16 cellular contexts compared by ENCODE assay signal in the genomic region with DNA sequence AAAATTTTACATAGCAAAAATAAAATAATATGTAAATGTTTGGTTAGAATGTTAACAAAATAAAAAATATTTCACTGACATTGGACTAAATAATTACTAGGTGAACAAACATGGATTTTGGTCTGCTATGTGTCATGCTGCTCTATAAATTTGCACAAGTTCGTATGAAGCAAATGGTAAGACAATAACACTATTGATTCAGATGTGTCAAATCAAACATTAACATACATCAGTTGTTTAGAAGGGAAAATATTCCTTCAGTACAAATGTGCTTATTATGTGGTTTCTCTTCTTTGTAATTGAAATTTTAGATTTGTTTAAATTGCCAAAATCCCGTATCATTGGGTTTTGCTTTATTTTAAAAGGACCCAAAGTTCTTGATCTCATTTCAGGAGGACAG.
"Had no signal": no experiment of that assay in that cellular context is flagged by ENCODE, and none has a peak within 500 bp of the region (broad histone marks: within the 10 kb centered on the region; RNA-seq: fewer than 3 reads in every experiment).

No MANE protein-coding gene starts in this region.

- H3K27me3 Mint-ChIP-seq: activated B cell treated with CpG ODN at 0.5 μM for 24 hours; dendritic cell treated with granulocyte-macrophage colony-stimulating factor and Interleukin-4, amounts not matched to agents 40 ng/mL and 50 ng/mL, for 4 days; effector memory CD8-positive, alpha-beta T cell; memory B cell; stimulated activated naive CD8-positive, alpha-beta T cell treated with anti-CD3 and anti-CD28 coated beads, Interleukin-15, Interleukin-2, amounts not matched to agents 100 ng/mL and 50 ng/mL, for 24 hours had no signal

- ATAC-seq: effector memory CD8-positive, alpha-beta T cell; psoas muscle had no signal

- H3K36me3 ChIP-seq: adrenal gland had no signal

- H3K9me3 ChIP-seq: adrenal gland, psoas muscle, testis had no signal

- DNase-seq: activated B cell treated with CpG ODN at 0.5 μM for 24 hours; activated naive CD4-positive, alpha-beta T cell treated with anti-CD3 and anti-CD28 coated beads, Interleukin-2, amount 50 U/mL, for 16 hours; activated T-cell treated with anti-CD3 and anti-CD28 coated beads, Interleukin-2, amount 50 U/mL, for 1 hour; adrenal gland; effector memory CD8-positive, alpha-beta T cell; erythroblast; immature natural killer cell; psoas muscle; stimulated activated CD4-positive, alpha-beta T cell treated with anti-CD3 and anti-CD28 coated beads, Interleukin-15, amount 100 ng/mL, for 24 hours; stimulated activated CD4-positive, alpha-beta T cell treated with anti-CD3 and anti-CD28 coated beads, Interleukin-4, amount 100 ng/mL, for 24 hours; testis had no signal

- H3K9me3 Mint-ChIP-seq: activated B cell treated with CpG ODN at 0.5 μM for 24 hours; dendritic cell treated with granulocyte-macrophage colony-stimulating factor and Interleukin-4, amounts not matched to agents 40 ng/mL and 50 ng/mL, for 4 days; effector memory CD8-positive, alpha-beta T cell; immature natural killer cell; memory B cell; nephron; stimulated activated naive CD8-positive, alpha-beta T cell treated with anti-CD3 and anti-CD28 coated beads, Interleukin-15, Interleukin-2, amounts not matched to agents 100 ng/mL and 50 ng/mL, for 24 hours; T-helper 1 cell treated with Interleukin-12 subunit alpha and Interleukin-12 subunit beta and Interleukin-4 antibody, amounts not matched to agents 30 μg/mL and 1 μg/mL, for 36 hours had no signal

- H3K4me1 Mint-ChIP-seq: immature natural killer cell had no signal

- H3K4me3 ChIP-seq: adrenal gland, psoas muscle, testis had no signal

- H3K27ac Mint-ChIP-seq: activated B cell treated with CpG ODN at 0.5 μM for 24 hours; dendritic cell treated with granulocyte-macrophage colony-stimulating factor and Interleukin-4, amounts not matched to agents 40 ng/mL and 50 ng/mL, for 4 days; effector memory CD8-positive, alpha-beta T cell; immature natural killer cell; nephron; stimulated activated naive CD8-positive, alpha-beta T cell treated with anti-CD3 and anti-CD28 coated beads, Interleukin-15, Interleukin-2, amounts not matched to agents 100 ng/mL and 50 ng/mL, for 24 hours; T-helper 1 cell treated with Interleukin-12 subunit alpha and Interleukin-12 subunit beta and Interleukin-4 antibody, amounts not matched to agents 30 μg/mL and 1 μg/mL, for 36 hours had no signal

- H3K4me3 Mint-ChIP-seq: activated B cell treated with CpG ODN at 0.5 μM for 24 hours; dendritic cell treated with granulocyte-macrophage colony-stimulating factor and Interleukin-4, amounts not matched to agents 40 ng/mL and 50 ng/mL, for 4 days; effector memory CD8-positive, alpha-beta T cell; immature natural killer cell; memory B cell; nephron; stimulated activated naive CD8-positive, alpha-beta T cell treated with anti-CD3 and anti-CD28 coated beads, Interleukin-15, Interleukin-2, amounts not matched to agents 100 ng/mL and 50 ng/mL, for 24 hours; T-helper 1 cell treated with Interleukin-12 subunit alpha and Interleukin-12 subunit beta and Interleukin-4 antibody, amounts not matched to agents 30 μg/mL and 1 μg/mL, for 36 hours had no signal

- H3K27me3 ChIP-seq: adrenal gland, testis had no signal

- H3K27ac ChIP-seq: adrenal gland, psoas muscle, testis had no signal

- H3K4me1 ChIP-seq: adrenal gland, psoas muscle, testis had no signal

- H3K36me3 Mint-ChIP-seq: immature natural killer cell had no signal
